Comparison of ENCODE assay signal across 9 cellular contexts in genomic region chr4:54234497-54235205, GRCh38. TPM values are rescaled to one million over a fixed set of nuclear protein-coding genes. Genes with fewer than 3 reads are reported as not detected.
DNase-seq lines count a peak whose midpoint lies in the region; ATAC-seq, FAIRE-seq and TF ChIP-seq lines count a peak whose summit lies in the region.
"Had no signal": no experiment of that assay in that cellular context is flagged by ENCODE, and none has a peak within 500 bp of the region (broad histone marks: within the 10 kb centered on the region; RNA-seq: fewer than 3 reads in every experiment).

No MANE protein-coding gene starts in this region.

- H3K36me3 Mint-ChIP-seq in memory B cell, result no peaks in the 10 kb centered on the region

- peak in 1 of 9 donors; percentile 1 for TF ChIP-seq CTCF in heart right ventricle (IDR thresholded peaks at IDR 0.05)
- TF ChIP-seq CTCF in ascending aorta (IDR thresholded peaks at IDR 0.05), result no peak
- no peak for TF ChIP-seq CTCF in uterus (IDR thresholded peaks at IDR 0.05)
- TF ChIP-seq CTCF in D721Med (IDR thresholded peaks at IDR 0.05; ENCODE audit: insufficient read depth, missing control alignments), result no peak

- no peak for ATAC-seq in heart right ventricle
- ATAC-seq in left cardiac atrium, result no peak
- peak; percentile 29 for ATAC-seq in memory B cell (ENCODE audit: low read depth)

- no peak for TF ChIP-seq POLR2A in uterus (IDR thresholded peaks at IDR 0.05)

- 22 to 23% methylated on average over 10 of the region's 10 CpGs for WGBS in heart right ventricle, 2 donors

- peaks cover 4 to 60% (median 44%) of the 10 kb centered on the region in 9 donors for H3K4me1 ChIP-seq in heart right ventricle
- H3K4me1 ChIP-seq in ascending aorta, result peaks cover 0 to 4% of the 10 kb centered on the region in 2 donors
- H3K4me1 ChIP-seq in uterus, result peaks cover 0 to 13% of the 10 kb centered on the region in 2 donors

- no peak for DNase-seq in heart right ventricle
- no peak for DNase-seq in left cardiac atrium
- no peak for DNase-seq in ascending aorta (ENCODE audit: low spot score in 2 of 2)
- no peak for DNase-seq in memory B cell (ENCODE audit: low spot score in 2 of 2)
- DNase-seq in uterus, result no peak
- no peak for DNase-seq in D721Med (ENCODE audit: insufficient read length, low spot score)
- DNase-seq in stimulated activated CD8-positive, alpha-beta memory T cell treated with anti-CD3 and anti-CD28 coated beads, Interleukin-4, amount 100 ng/mL, for 48 hours, result no peak
- DNase-seq in GM19240 (ENCODE audit: insufficient read length, low spot score), result no peak

- no peaks in the 10 kb centered on the region for H3K9me3 Mint-ChIP-seq in memory B cell

- H3K4me3 ChIP-seq in heart right ventricle (peak overlapping the region in 8 of 10 donors; percentile 47 to 65 (median 62)), ascending aorta (peak overlapping the region; percentile 36 to 81), uterus (peak overlapping the region; percentile 49 to 59)
- H3K4me3 ChIP-seq: mucosa of descending colon had no signal

- peaks cover 9% of the 10 kb centered on the region for H3K27me3 Mint-ChIP-seq in memory B cell

- H3K4me3 Mint-ChIP-seq in memory B cell, result no peak overlapping the region

- H3K27ac ChIP-seq in heart right ventricle (peak overlapping the region in 1 of 10 donors; percentile 65), ascending aorta (peak overlapping the region; percentile 87 to 93), uterus (peak overlapping the region in 1 of 2 donors; percentile 86)

- peaks cover 5% of the 10 kb centered on the region for H3K4me1 Mint-ChIP-seq in memory B cell

- H3K36me3 ChIP-seq in heart right ventricle (peaks cover 0 to 4% (median 0%) of the 10 kb centered on the region in 9 donors), ascending aorta (no peaks in the 10 kb centered on the region), uterus (no peaks in the 10 kb centered on the region)

- no peaks in the 10 kb centered on the region for H3K9me3 ChIP-seq in heart right ventricle
- H3K9me3 ChIP-seq in ascending aorta, result no peaks in the 10 kb centered on the region
- H3K9me3 ChIP-seq in uterus, result no peaks in the 10 kb centered on the region
- H3K9me3 ChIP-seq: mucosa of descending colon had no signal

- no peak overlapping the region for H3K27ac Mint-ChIP-seq in memory B cell

- FAIRE-seq in D721Med (lab: Jason Lieb, UNC), result no peak

- intact Hi-C loops in heart right ventricle (cut with DNase I), result loop anchor here (2.0 to 10.0 kb wide), 16 partner anchors 302 to 2002 kb away; partner anchors contain the start of gene FIP1L1 (in 2 of the 10)
- intact Hi-C loops in left cardiac atrium (cut with DNase I), result loop anchor here in 1 of 2 donors (5.0 kb wide), 2 partner anchors 1037 to 1222 kb away; no protein-coding TSS in a partner anchor
- intact Hi-C loops in ascending aorta (cut with DNase I), result loop anchor here (5.0 to 10.0 kb wide), 8 partner anchors 302 to 2000 kb away; no protein-coding TSS in a partner anchor
- intact Hi-C loops in uterus (cut with DNase I; ENCODE audit: low total_unique reads), result loop anchor here (5.0 to 10.0 kb wide), 2 partner anchors 1040 to 1217 kb away; no protein-coding TSS in a partner anchor

- H3K27me3 ChIP-seq in heart right ventricle (peaks cover 20 to 42% (median 32%) of the 10 kb centered on the region in 7 donors), ascending aorta (no peaks in the 10 kb centered on the region), uterus (peaks cover 25 to 26% of the 10 kb centered on the region in 2 donors)

RNA-seq across cellular contexts. Expression of gene PDGFRA, which starts 5.6 kb away (rescaled TPM):
- total RNA-seq in heart right ventricle (10 to 100 TPM in 8 of 10 donors, 1 to 10 TPM in 2; 6.5 to 57.5 (median 14.7) TPM), left cardiac atrium (10 to 100 TPM; 57.4 to 67.9 TPM), ascending aorta (58.3 TPM), uterus (100 to 1,000 TPM in 3 of 4 donors, 10 to 100 TPM in 1; 96.8 to 409 (median 226) TPM)
- polyA plus RNA-seq in heart right ventricle, result 10 to 100 TPM in 1 of 2 donors, 1 to 10 TPM in 1; 8.6 to 11.9 TPM
